In the genomic region with DNA sequence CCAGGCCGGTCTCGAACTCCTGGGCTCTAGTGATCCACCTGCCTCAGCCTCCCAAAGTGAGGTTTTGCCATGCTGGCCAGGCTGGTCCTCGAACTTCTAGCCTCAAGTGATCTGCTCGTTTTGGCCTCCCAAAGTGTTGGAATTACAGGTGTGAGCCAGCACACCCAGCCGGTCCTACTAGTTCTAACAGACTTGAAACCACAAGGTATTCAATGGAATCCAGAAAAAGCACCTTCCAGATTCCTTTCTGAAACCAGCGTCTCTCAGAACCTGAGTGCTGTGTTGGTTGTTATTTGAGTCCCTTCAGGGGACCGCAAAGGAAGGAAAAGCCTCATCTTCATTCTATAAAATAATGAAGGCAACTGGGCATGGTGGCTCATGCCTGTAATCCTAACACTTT, we compare ENCODE assay signal across 21 cellular contexts. TPM values are rescaled to one million over a fixed set of nuclear protein-coding genes. Genes with fewer than 3 reads are reported as not detected.
DNase-seq lines count a peak whose midpoint lies in the region; ATAC-seq and TF ChIP-seq lines count a peak whose summit lies in the region.
"Had no signal": no experiment of that assay in that cellular context is flagged by ENCODE, and none has a peak within 500 bp of the region (broad histone marks: within the 10 kb centered on the region; RNA-seq: fewer than 3 reads in every experiment).

No MANE protein-coding gene starts in this region.

- peaks cover 17% of the 10 kb centered on the region for H3K36me3 Mint-ChIP-seq in chondrocyte (ENCODE audit: low read depth)
- peaks cover 51% of the 10 kb centered on the region for H3K36me3 Mint-ChIP-seq in nephron (ENCODE audit: low read depth)

- no peak overlapping the region for H3K9ac ChIP-seq in subcutaneous abdominal adipose tissue (ENCODE audit: low read length in 5 of 5)

- intact Hi-C loops in heart left ventricle (cut with DNase I), result loop anchor here in 4 of 10 donors (10.0 kb wide), 4 partner anchors 48 to 178 kb away; a partner anchor contains a TSS
- intact Hi-C loops in left ventricle myocardium inferior (cut with micrococcal nuclease), result no loop called here
- intact Hi-C loops in tibial artery (cut with DNase I; ENCODE audit: low total_unique reads), result no loop called here

- DNase-seq in heart left ventricle (no peak), left ventricle myocardium inferior (no peak), chondrocyte (ENCODE audit: low spot score) (no peak), tibial artery (no peak), 8988T (no peak)
- DNase-seq in stimulated activated naive CD8-positive, alpha-beta T cell treated with anti-CD3 and anti-CD28 coated beads, Interleukin-15, amount 100 ng/mL, for 72 hours, result no peak
- DNase-seq: BE2C; CD4-positive, CD25-positive, alpha-beta regulatory T cell; COR-L47; DMS 273 treated with DMSO at 0.1 percent for 48 hours; DND-41; GDM1; KG1; NCI-H1417; NCI-H187; NCI-H226 had no signal

- no peaks in the 10 kb centered on the region for H3K9me3 Mint-ChIP-seq in chondrocyte (ENCODE audit: low read depth)
- H3K9me3 Mint-ChIP-seq in nephron, result no peaks in the 10 kb centered on the region
- H3K9me3 Mint-ChIP-seq in stimulated activated naive CD8-positive, alpha-beta T cell treated with anti-CD3 and anti-CD28 coated beads, Interleukin-15, amount 100 ng/mL, for 72 hours, result no peaks in the 10 kb centered on the region

- H3K27me3 ChIP-seq in heart left ventricle (no peaks in the 10 kb centered on the region), left ventricle myocardium inferior (ENCODE audit: low read depth) (no peaks in the 10 kb centered on the region), subcutaneous abdominal adipose tissue (ENCODE audit: control insufficient read depth in 5 of 5, insufficient read depth in 4 of 5, low read length in 5 of 5) (no peaks in the 10 kb centered on the region), tibial artery (no peaks in the 10 kb centered on the region)
- H3K27me3 ChIP-seq: BE2C had no signal

- ATAC-seq in heart left ventricle, result no peak
- no peak for ATAC-seq in stimulated activated naive CD8-positive, alpha-beta T cell treated with anti-CD3 and anti-CD28 coated beads, Interleukin-15, amount 100 ng/mL, for 72 hours
- ATAC-seq: Panc1 had no signal

- TF ChIP-seq CTCF in heart left ventricle (IDR thresholded peaks at IDR 0.05) (no peak), left ventricle myocardium inferior (IDR thresholded peaks at IDR 0.05; ENCODE audit: borderline replicate concordance) (no peak), chondrocyte (IDR thresholded peaks at IDR 0.05) (no peak), nephron (IDR thresholded peaks at IDR 0.05; ENCODE audit: unreplicated experiment in 3 of 3) (no peak), tibial artery (IDR thresholded peaks at IDR 0.05) (no peak)

- H3K36me3 ChIP-seq in heart left ventricle (peaks cover 0 to 54% (median 38%) of the 10 kb centered on the region in 9 donors), left ventricle myocardium inferior (peaks cover 44% of the 10 kb centered on the region), subcutaneous abdominal adipose tissue (ENCODE audit: control insufficient read depth in 5 of 5, insufficient read depth in 5 of 5, low read length in 5 of 5) (peaks cover 9 to 25% (median 22%) of the 10 kb centered on the region in 5 donors), tibial artery (peaks cover 7 to 30% (median 26%) of the 10 kb centered on the region in 3 donors)

- H3K4me1 Mint-ChIP-seq in chondrocyte (ENCODE audit: low read depth), result peaks cover 43% of the 10 kb centered on the region
- peaks cover 23% of the 10 kb centered on the region for H3K4me1 Mint-ChIP-seq in nephron
- H3K4me1 Mint-ChIP-seq in stimulated activated naive CD8-positive, alpha-beta T cell treated with anti-CD3 and anti-CD28 coated beads, Interleukin-15, amount 100 ng/mL, for 72 hours, result peaks cover 21% of the 10 kb centered on the region

- peak overlapping the region; percentile 84 for H3K27ac Mint-ChIP-seq in chondrocyte (ENCODE audit: unreplicated experiment)
- H3K27ac Mint-ChIP-seq in nephron, result no peak overlapping the region
- H3K27ac Mint-ChIP-seq in stimulated activated naive CD8-positive, alpha-beta T cell treated with anti-CD3 and anti-CD28 coated beads, Interleukin-15, amount 100 ng/mL, for 72 hours, result no peak overlapping the region

- 85 to 90% (median 86%) methylated on average over 7 of the region's 7 CpGs for WGBS in heart left ventricle, 4 donors

- H3K27ac ChIP-seq in heart left ventricle, result peak overlapping the region in 7 of 12 donors; percentile 14 to 50 (median 42)
- no peak overlapping the region for H3K27ac ChIP-seq in left ventricle myocardium inferior (replicated peaks)
- peak overlapping the region; percentile 41 for H3K27ac ChIP-seq in subcutaneous abdominal adipose tissue (ENCODE audit: low read depth, low read length)
- H3K27ac ChIP-seq in tibial artery, result no peak overlapping the region

- H3K4me1 ChIP-seq in heart left ventricle (peaks cover 0 to 39% (median 19%) of the 10 kb centered on the region in 12 donors), left ventricle myocardium inferior (peaks cover 54% of the 10 kb centered on the region), subcutaneous abdominal adipose tissue (ENCODE audit: control insufficient read depth in 5 of 5, insufficient read depth in 5 of 5, low read length in 5 of 5) (peaks cover 3 to 33% (median 19%) of the 10 kb centered on the region in 5 donors), tibial artery (peaks cover 0 to 16% (median 11%) of the 10 kb centered on the region in 4 donors)
- H3K4me1 ChIP-seq: BE2C had no signal

- no peaks in the 10 kb centered on the region for H3K9me3 ChIP-seq in heart left ventricle
- H3K9me3 ChIP-seq in left ventricle myocardium inferior (replicated peaks), result no peaks in the 10 kb centered on the region
- no peaks in the 10 kb centered on the region for H3K9me3 ChIP-seq in subcutaneous abdominal adipose tissue (ENCODE audit: control insufficient read depth in 5 of 5, low read length in 5 of 5)
- no peaks in the 10 kb centered on the region for H3K9me3 ChIP-seq in tibial artery
- H3K9me3 ChIP-seq: BE2C had no signal

- H3K4me3 ChIP-seq in heart left ventricle, result no peak overlapping the region
- H3K4me3 ChIP-seq in left ventricle myocardium inferior, result no peak overlapping the region
- no peak overlapping the region for H3K4me3 ChIP-seq in subcutaneous abdominal adipose tissue (ENCODE audit: low read depth in 1 of 5, low read length in 5 of 5)
- no peak overlapping the region for H3K4me3 ChIP-seq in tibial artery

- no peak for TF ChIP-seq POLR2A in heart left ventricle (IDR thresholded peaks at IDR 0.05)

- H3K4me3 Mint-ChIP-seq in chondrocyte (ENCODE audit: unreplicated experiment) (no peak overlapping the region), nephron (peak overlapping the region in 2 of 3 experiments; percentile 19 to 46)
- H3K4me3 Mint-ChIP-seq in stimulated activated naive CD8-positive, alpha-beta T cell treated with anti-CD3 and anti-CD28 coated beads, Interleukin-15, amount 100 ng/mL, for 72 hours, result no peak overlapping the region

- H3K27me3 Mint-ChIP-seq in chondrocyte (ENCODE audit: low read depth) (no peaks in the 10 kb centered on the region), nephron (ENCODE audit: low read depth) (no peaks in the 10 kb centered on the region)
- H3K27me3 Mint-ChIP-seq in stimulated activated naive CD8-positive, alpha-beta T cell treated with anti-CD3 and anti-CD28 coated beads, Interleukin-15, amount 100 ng/mL, for 72 hours, result no peaks in the 10 kb centered on the region
- H3K27me3 Mint-ChIP-seq: CD4-positive, CD25-positive, alpha-beta regulatory T cell had no signal

RNA-seq across cellular contexts. Expression of a gene that starts 10.6 kb away (rescaled TPM):
- 1,000 to 10,000 TPM in 8 of 9 donors, 100 to 1,000 TPM in 1; 967 to 1,970 (median 1,265) TPM for total RNA-seq in heart left ventricle
- polyA plus RNA-seq in heart left ventricle, result 1,000 to 10,000 TPM; 1,139 to 4,104 TPM
- 960 TPM for total RNA-seq in left ventricle myocardium inferior
- 1,065 to 1,130 TPM (median 1,086 TPM) in 3 replicates for total RNA-seq in chondrocyte

RNA-seq across cellular contexts. Expression of a gene that starts 25.2 kb away (rescaled TPM):
- total RNA-seq in heart left ventricle (not detected), left ventricle myocardium inferior (not detected), chondrocyte (not detected in 3 replicates)
- polyA plus RNA-seq in heart left ventricle, result not detected
- total RNA-seq: H4, HT-29 had no signal

RNA-seq across cellular contexts. Expression of a gene that starts 32.8 kb away (rescaled TPM):
- total RNA-seq in heart left ventricle (not detected), left ventricle myocardium inferior (not detected), chondrocyte (not detected in 3 replicates)
- not detected for polyA plus RNA-seq in heart left ventricle
- total RNA-seq: CD4-positive, CD25-positive, alpha-beta regulatory T cell; H4; HT-29 had no signal
- polyA plus RNA-seq: CD4-positive, CD25-positive, alpha-beta regulatory T cell had no signal

Comparison
In these comparisons a context has a peak if more than half of its experiments do, and no peak if none do; other contexts are left out.
1. H3K27ac ChIP-seq: peak in heart left ventricle (7 of 12) and subcutaneous abdominal adipose tissue (single experiment); none in left ventricle myocardium inferior (single experiment) and tibial artery (0 of 2).
2. H3K4me3 Mint-ChIP-seq: peak in nephron (2 of 3); none in chondrocyte (single experiment) and stimulated activated naive CD8-positive, alpha-beta T cell treated with anti-CD3 and anti-CD28 coated beads, Interleukin-15, amount 100 ng/mL, for 72 hours (0 of 2).